In the genomic region with DNA sequence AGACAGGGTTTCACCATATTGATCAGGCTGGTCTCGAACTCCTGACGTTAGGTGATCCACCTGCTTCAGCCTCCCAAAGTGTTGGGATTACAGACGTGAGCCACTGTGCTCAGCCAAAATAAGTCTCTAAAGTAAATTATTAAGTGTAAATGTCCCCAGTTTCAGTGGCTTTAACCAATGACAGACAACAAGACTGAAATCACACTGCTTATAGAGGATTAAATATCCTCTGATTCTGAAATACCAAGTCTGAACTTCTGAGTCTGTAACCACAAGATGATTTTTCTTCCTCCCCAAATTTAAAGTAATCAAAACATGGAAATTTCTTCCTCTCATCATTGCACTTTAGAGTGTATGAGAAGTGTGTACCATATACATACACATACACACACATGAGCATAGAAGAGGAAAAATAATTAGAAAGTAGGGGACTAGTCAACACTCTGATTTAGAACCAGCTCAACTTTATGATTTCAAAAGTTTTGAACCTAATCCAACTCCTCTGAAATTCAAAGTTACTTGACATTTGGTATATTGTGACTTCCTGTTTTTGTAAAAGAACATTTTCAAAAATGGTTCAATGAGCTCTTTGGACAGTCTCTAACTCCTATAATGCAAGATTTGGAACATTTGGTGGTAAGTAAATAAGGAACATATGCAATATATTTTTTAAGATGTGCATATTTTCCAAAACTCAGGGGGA, we compare ENCODE assay signal across 15 cellular contexts. TPM values are rescaled to one million over a fixed set of nuclear protein-coding genes. Genes with fewer than 3 reads are reported as not detected.
DNase-seq lines count a peak whose midpoint lies in the region; ATAC-seq lines count a peak whose summit lies in the region.
"Had no signal": no experiment of that assay in that cellular context is flagged by ENCODE, and none has a peak within 500 bp of the region (broad histone marks: within the 10 kb centered on the region; RNA-seq: fewer than 3 reads in every experiment).

No MANE protein-coding gene starts in this region.

- H3K9me3 Mint-ChIP-seq in activated CD8-positive, alpha-beta memory T cell treated with anti-CD3 and anti-CD28 coated beads, Interleukin-2, amount 10 ng/mL, durations not matched to agents 7 days and 5 days (ENCODE audit: low read depth) = peaks cover 13% of the 10 kb centered on the region
- H3K9me3 Mint-ChIP-seq in activated T-helper 1 cell treated with anti-CD3 and anti-CD28 coated beads, Interleukin-12 subunit alpha, Interleukin-12 subunit beta, Interleukin-2, Interleukin-4 antibody, amounts not matched to agents 30 ng/mL and 10 ng/mL and 1 ng/mL, durations not matched to agents 14 hours and 24 hours and 36 hours = peaks cover 11% of the 10 kb centered on the region
- peaks cover 3% of the 10 kb centered on the region for H3K9me3 Mint-ChIP-seq in stimulated activated effector memory CD8-positive, alpha-beta T cell treated with anti-CD3 and anti-CD28 coated beads, Interleukin-12 subunit alpha, Interleukin-12 subunit beta, amount 100 ng/mL, for 72 hours

- peak overlapping the region; percentile 78 for H3K27ac Mint-ChIP-seq in activated CD8-positive, alpha-beta memory T cell treated with anti-CD3 and anti-CD28 coated beads, Interleukin-2, amount 10 ng/mL, durations not matched to agents 7 days and 5 days
- peak overlapping the region; percentile 98 for H3K27ac Mint-ChIP-seq in activated T-helper 1 cell treated with anti-CD3 and anti-CD28 coated beads, Interleukin-12 subunit alpha, Interleukin-12 subunit beta, Interleukin-2, Interleukin-4 antibody, amounts not matched to agents 30 ng/mL and 10 ng/mL and 1 ng/mL, durations not matched to agents 14 hours and 24 hours and 36 hours
- peak overlapping the region; percentile 13 for H3K27ac Mint-ChIP-seq in stimulated activated effector memory CD8-positive, alpha-beta T cell treated with anti-CD3 and anti-CD28 coated beads, Interleukin-12 subunit alpha, Interleukin-12 subunit beta, amount 100 ng/mL, for 72 hours

- peaks cover 54% of the 10 kb centered on the region for H3K4me1 Mint-ChIP-seq in activated CD8-positive, alpha-beta memory T cell treated with anti-CD3 and anti-CD28 coated beads, Interleukin-2, amount 10 ng/mL, durations not matched to agents 7 days and 5 days
- peaks cover 60% of the 10 kb centered on the region for H3K4me1 Mint-ChIP-seq in activated T-helper 1 cell treated with anti-CD3 and anti-CD28 coated beads, Interleukin-12 subunit alpha, Interleukin-12 subunit beta, Interleukin-2, Interleukin-4 antibody, amounts not matched to agents 30 ng/mL and 10 ng/mL and 1 ng/mL, durations not matched to agents 14 hours and 24 hours and 36 hours (ENCODE audit: low read depth)
- peaks cover 48% of the 10 kb centered on the region for H3K4me1 Mint-ChIP-seq in stimulated activated effector memory CD8-positive, alpha-beta T cell treated with anti-CD3 and anti-CD28 coated beads, Interleukin-12 subunit alpha, Interleukin-12 subunit beta, amount 100 ng/mL, for 72 hours

- intact Hi-C loops in activated T-helper 1 cell treated with anti-CD3 and anti-CD28 coated beads, Interleukin-12 subunit alpha, Interleukin-12 subunit beta, Interleukin-2, Interleukin-4 antibody, amounts not matched to agents 30 ng/mL and 10 ng/mL and 1 ng/mL, durations not matched to agents 14 hours and 24 hours and 36 hours (cut with micrococcal nuclease) = loop anchor here (1.0 to 5.0 kb wide), 4 partner anchors 16 to 380 kb away; a partner anchor contains a TSS

- no peak for ATAC-seq in activated CD8-positive, alpha-beta memory T cell treated with anti-CD3 and anti-CD28 coated beads, Interleukin-2, amount 10 ng/mL, durations not matched to agents 7 days and 5 days
- ATAC-seq in stimulated activated effector memory CD8-positive, alpha-beta T cell treated with anti-CD3 and anti-CD28 coated beads, Interleukin-12 subunit alpha, Interleukin-12 subunit beta, amount 100 ng/mL, for 72 hours = no peak
- ATAC-seq: left lobe of liver, PC-3, right cardiac atrium had no signal

- CTCF ChIA-PET in activated CD8-positive, alpha-beta memory T cell treated with anti-CD3 and anti-CD28 coated beads, Interleukin-2, amount 10 ng/mL, durations not matched to agents 7 days and 5 days (lab: Charles Lee) = interaction anchor here (0.9 to 2.4 kb wide), 5 partner anchors 16 to 214 kb away, joined by 3 to 9 read pairs (median 3); no protein-coding TSS in a partner anchor

- in situ Hi-C loops in KBM-7 (cut with MboI; ENCODE audit: low pct_unique_long_range_greater_than_20kb, low sequenced_read_pairs) = no loop called here

- H3K4me3 Mint-ChIP-seq in activated CD8-positive, alpha-beta memory T cell treated with anti-CD3 and anti-CD28 coated beads, Interleukin-2, amount 10 ng/mL, durations not matched to agents 7 days and 5 days = no peak overlapping the region
- H3K4me3 Mint-ChIP-seq in activated T-helper 1 cell treated with anti-CD3 and anti-CD28 coated beads, Interleukin-12 subunit alpha, Interleukin-12 subunit beta, Interleukin-2, Interleukin-4 antibody, amounts not matched to agents 30 ng/mL and 10 ng/mL and 1 ng/mL, durations not matched to agents 14 hours and 24 hours and 36 hours = peak overlapping the region; percentile 35
- H3K4me3 Mint-ChIP-seq in stimulated activated effector memory CD8-positive, alpha-beta T cell treated with anti-CD3 and anti-CD28 coated beads, Interleukin-12 subunit alpha, Interleukin-12 subunit beta, amount 100 ng/mL, for 72 hours = peak overlapping the region; percentile 12

- peaks cover 15% of the 10 kb centered on the region for H3K36me3 Mint-ChIP-seq in activated CD8-positive, alpha-beta memory T cell treated with anti-CD3 and anti-CD28 coated beads, Interleukin-2, amount 10 ng/mL, durations not matched to agents 7 days and 5 days
- H3K36me3 Mint-ChIP-seq in activated T-helper 1 cell treated with anti-CD3 and anti-CD28 coated beads, Interleukin-12 subunit alpha, Interleukin-12 subunit beta, Interleukin-2, Interleukin-4 antibody, amounts not matched to agents 30 ng/mL and 10 ng/mL and 1 ng/mL, durations not matched to agents 14 hours and 24 hours and 36 hours (ENCODE audit: low read depth) = peaks cover 15% of the 10 kb centered on the region
- H3K36me3 Mint-ChIP-seq in stimulated activated effector memory CD8-positive, alpha-beta T cell treated with anti-CD3 and anti-CD28 coated beads, Interleukin-12 subunit alpha, Interleukin-12 subunit beta, amount 100 ng/mL, for 72 hours = no peaks in the 10 kb centered on the region

- DNase-seq in activated CD8-positive, alpha-beta memory T cell treated with anti-CD3 and anti-CD28 coated beads, Interleukin-2, amount 10 ng/mL, durations not matched to agents 7 days and 5 days = no peak
- no peak for DNase-seq in activated CD8-positive, alpha-beta memory T cell treated with anti-CD3 and anti-CD28 coated beads, Interleukin-2, amount 50 U/mL, for 4 hours
- DNase-seq in KBM-7 (peak; percentile 39), HCEC 1CT (no peak), mesenteric fat pad (ENCODE audit: low spot score) (no peak)
- DNase-seq in activated T-helper 1 cell treated with anti-CD3 and anti-CD28 coated beads, Interleukin-12 subunit alpha, Interleukin-12 subunit beta, Interleukin-2, Interleukin-4 antibody, amounts not matched to agents 30 ng/mL and 10 ng/mL and 1 ng/mL, durations not matched to agents 14 hours and 24 hours and 36 hours (ENCODE audit: low spot score) = no peak
- DNase-seq in stimulated activated effector memory CD8-positive, alpha-beta T cell treated with anti-CD3 and anti-CD28 coated beads, Interleukin-12 subunit alpha, Interleukin-12 subunit beta, amount 100 ng/mL, for 72 hours (ENCODE audit: low spot score in 2 of 2) = no peak
- DNase-seq in NK-92 treated with Interleukin-12 subunit alpha and Interleukin-12 subunit beta, amount 100 ng/mL, for 24 hours (lab: John Stamatoyannopoulos, UW) = no peak
- DNase-seq: activated CD8-positive, alpha-beta memory T cell treated with anti-CD3 and anti-CD28 coated beads for 24 hours; NCI-H2029 treated with DMSO at 0.1 percent for 48 hours; NCI-H524 treated with DMSO at 0.1 percent for 48 hours; nucleus accumbens; PC-3; right cardiac atrium had no signal

- no peaks in the 10 kb centered on the region for H3K27me3 Mint-ChIP-seq in activated CD8-positive, alpha-beta memory T cell treated with anti-CD3 and anti-CD28 coated beads, Interleukin-2, amount 10 ng/mL, durations not matched to agents 7 days and 5 days
- no peaks in the 10 kb centered on the region for H3K27me3 Mint-ChIP-seq in activated T-helper 1 cell treated with anti-CD3 and anti-CD28 coated beads, Interleukin-12 subunit alpha, Interleukin-12 subunit beta, Interleukin-2, Interleukin-4 antibody, amounts not matched to agents 30 ng/mL and 10 ng/mL and 1 ng/mL, durations not matched to agents 14 hours and 24 hours and 36 hours (ENCODE audit: insufficient read depth)

RNA-seq across cellular contexts. Expression of a gene that starts 16.6 kb away (rescaled TPM):
- 100 to 1,000 TPM; 210 to 249 TPM for total RNA-seq in activated CD8-positive, alpha-beta memory T cell treated with anti-CD3 and anti-CD28 coated beads, Interleukin-2, amount 10 ng/mL, durations not matched to agents 7 days and 5 days
- total RNA-seq in activated T-helper 1 cell treated with anti-CD3 and anti-CD28 coated beads, Interleukin-12 subunit alpha, Interleukin-12 subunit beta, Interleukin-2, Interleukin-4 antibody, amounts not matched to agents 30 ng/mL and 10 ng/mL and 1 ng/mL, durations not matched to agents 14 hours and 24 hours and 36 hours = 153 and 159 TPM in 2 replicates
- 26.0 TPM for total RNA-seq in mesenteric fat pad

Comparison
In these comparisons a context has a peak if more than half of its experiments do, and no peak if none do; other contexts are left out.
1. H3K27ac Mint-ChIP-seq: peak in every context shown above with its lines; median percentile 98 in activated T-helper 1 cell treated with anti-CD3 and anti-CD28 coated beads, Interleukin-12 subunit alpha, Interleukin-12 subunit beta, Interleukin-2, Interleukin-4 antibody, amounts not matched to agents 30 ng/mL and 10 ng/mL and 1 ng/mL, durations not matched to agents 14 hours and 24 hours and 36 hours; 78 in activated CD8-positive, alpha-beta memory T cell treated with anti-CD3 and anti-CD28 coated beads, Interleukin-2, amount 10 ng/mL, durations not matched to agents 7 days and 5 days; 13 in stimulated activated effector memory CD8-positive, alpha-beta T cell treated with anti-CD3 and anti-CD28 coated beads, Interleukin-12 subunit alpha, Interleukin-12 subunit beta, amount 100 ng/mL, for 72 hours.